8 cellular contexts compared by ENCODE assay signal in genomic region chr17:29219378-29220047, GRCh38. TPM values are rescaled to one million over a fixed set of nuclear protein-coding genes. Genes with fewer than 3 reads are reported as not detected.
A peak's percentile ranks its signal among the peaks of the same experiment; 100 is the strongest.
DNase-seq lines count a peak whose midpoint lies in the region; ATAC-seq and TF ChIP-seq lines count a peak whose summit lies in the region.

No MANE protein-coding gene starts in this region.

- peak; percentile 44 for DNase-seq in GM12864 (ENCODE audit: low read depth)
- peak; percentile 80 for DNase-seq in LHCN-M2 (ENCODE audit: low read depth)
- peak; percentile 93 to 98 for DNase-seq in SJCRH30
- peak; percentile 47 for DNase-seq in activated effector memory CD4-positive, alpha-beta T cell treated with Interleukin-2 at 50 U/mL for 16 hours
- peak; percentile 60 for DNase-seq in foreskin melanocyte
- peak; percentile 91 for DNase-seq in osteocyte (ENCODE audit: extremely low spot score, unreplicated experiment)
- DNase-seq in thoracic aorta (ENCODE audit: low spot score), result peak; percentile 45

- peaks cover 8% of the 10 kb centered on the region for H3K4me1 Mint-ChIP-seq in osteocyte (ENCODE audit: unreplicated experiment)

- H3K4me3 ChIP-seq in GM12864 (ENCODE audit: low read depth, low read length) (no peak overlapping the region), SJCRH30 (no peak overlapping the region), thoracic aorta (no peak overlapping the region)

- ATAC-seq in thoracic aorta (ENCODE audit: insufficient number of reproducible peaks, low FRiP score, low read depth), result no peak
- no peak for ATAC-seq in HG02973 (IDR thresholded peaks at IDR 0.05; ENCODE audit: unreplicated experiment)

- no peaks in the 10 kb centered on the region for H3K9me3 Mint-ChIP-seq in osteocyte (ENCODE audit: unreplicated experiment)

- H3K4me1 ChIP-seq in SJCRH30 (peaks cover 11% of the 10 kb centered on the region), thoracic aorta (ENCODE audit: control insufficient read depth in 1 of 2, low read depth in 2 of 2) (peaks cover 0 to 18% of the 10 kb centered on the region in 2 donors)

- TF ChIP-seq CTCF in GM12864 (IDR thresholded peaks at IDR 0.05; ENCODE audit: low read depth, low read length, missing control alignments), result peak; percentile 88
- peak; percentile 97 for TF ChIP-seq CTCF in osteocyte (IDR thresholded peaks at IDR 0.05)
- peak; percentile 96 for TF ChIP-seq CTCF in thoracic aorta (IDR thresholded peaks at IDR 0.05)

- no peaks in the 10 kb centered on the region for H3K27me3 ChIP-seq in SJCRH30
- no peaks in the 10 kb centered on the region for H3K27me3 ChIP-seq in thoracic aorta (replicated peaks; ENCODE audit: insufficient read depth)

- H3K4me3 Mint-ChIP-seq in osteocyte (ENCODE audit: unreplicated experiment), result no peak overlapping the region

- no peaks in the 10 kb centered on the region for H3K9me3 ChIP-seq in SJCRH30 (replicated peaks)
- no peaks in the 10 kb centered on the region for H3K9me3 ChIP-seq in thoracic aorta

- no peak overlapping the region for H3K27ac Mint-ChIP-seq in osteocyte (ENCODE audit: unreplicated experiment)

- no peaks in the 10 kb centered on the region for H3K36me3 Mint-ChIP-seq in osteocyte (ENCODE audit: unreplicated experiment)

- H3K27me3 Mint-ChIP-seq in osteocyte (ENCODE audit: unreplicated experiment), result peaks cover 9% of the 10 kb centered on the region

- H3K27ac ChIP-seq in SJCRH30 (no peak overlapping the region), thoracic aorta (no peak overlapping the region)

- no peaks in the 10 kb centered on the region for H3K36me3 ChIP-seq in SJCRH30
- no peaks in the 10 kb centered on the region for H3K36me3 ChIP-seq in thoracic aorta

RNA-seq across cellular contexts. Expression of gene CRYBA1, which starts 27.1 kb away (rescaled TPM):
- total RNA-seq in LHCN-M2 (2014; rRNA removed) (not detected in 2 replicates), osteocyte (not detected in 2 replicates), thoracic aorta (not detected)
- polyA plus RNA-seq in LHCN-M2 (2012), result not detected
- total RNA-seq in SJCRH30 (2014; rRNA removed; shearing (Covaris generic)), result not detected in 2 replicates

RNA-seq across cellular contexts. Expression of gene MYO18A, which starts 39.3 kb away (rescaled TPM):
- 39.6 and 41.7 TPM in 2 replicates for total RNA-seq in LHCN-M2 (2014; rRNA removed)
- 35.2 TPM for polyA plus RNA-seq in LHCN-M2 (2012)
- 86.9 and 91.9 TPM in 2 replicates for total RNA-seq in SJCRH30 (2014; rRNA removed; shearing (Covaris generic))
- 27.8 and 28.8 TPM in 2 replicates for total RNA-seq in osteocyte
- 100 to 1,000 TPM; 106 to 332 TPM for total RNA-seq in thoracic aorta

Comparison
In these comparisons a context has a peak if more than half of its experiments do, and no peak if none do; other contexts are left out.
1. DNase-seq: peak in every context shown above with its lines; median percentile 96 in SJCRH30; 91 in osteocyte; 80 in LHCN-M2; 60 in foreskin melanocyte; 47 in activated effector memory CD4-positive, alpha-beta T cell treated with Interleukin-2 at 50 U/mL for 16 hours; 45 in thoracic aorta; 44 in GM12864.